ENCODE assay signal across 11 cellular contexts in the genomic region with DNA sequence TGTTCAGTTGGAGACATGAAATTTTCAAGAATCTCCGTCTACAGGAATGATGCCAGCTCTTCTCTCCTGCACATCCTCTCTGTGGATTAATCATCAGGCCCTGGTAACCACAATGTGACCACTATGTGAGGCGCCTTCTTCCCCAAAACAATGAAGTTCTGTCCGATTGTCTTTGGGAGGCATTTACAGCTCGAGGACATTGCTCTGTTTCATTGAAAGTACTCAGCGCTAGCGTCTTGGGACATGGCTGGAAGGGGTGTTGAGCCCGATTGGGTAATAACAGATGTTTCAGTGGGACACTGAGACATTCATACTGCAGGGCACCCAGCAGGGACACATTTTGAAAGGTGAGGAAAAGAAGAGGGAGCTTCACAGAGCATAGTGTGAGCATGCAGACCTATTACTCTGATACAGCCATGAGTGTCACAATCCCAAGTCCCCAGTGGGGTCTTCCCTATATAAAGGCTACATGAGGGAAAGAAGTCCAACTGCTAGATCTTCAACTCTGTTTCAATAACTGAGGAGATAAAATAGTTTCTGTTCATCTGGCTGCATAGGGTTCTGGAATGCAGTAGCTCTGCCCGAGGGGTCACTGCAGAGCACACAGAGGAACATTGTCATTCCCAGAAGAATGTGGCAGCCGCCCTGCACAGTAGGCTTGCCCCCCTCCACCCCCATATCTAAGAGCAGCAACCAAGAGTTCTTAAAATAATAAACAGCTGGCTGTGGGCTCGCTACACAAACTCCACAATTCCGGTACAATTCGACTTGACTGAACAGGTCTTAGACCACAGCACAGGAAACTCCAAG.
DNase-seq lines count a peak whose midpoint lies in the region; ATAC-seq, FAIRE-seq and TF ChIP-seq lines count a peak whose summit lies in the region.
"Had no signal": no experiment of that assay in that cellular context is flagged by ENCODE, and none has a peak within 500 bp of the region (broad histone marks: within the 10 kb centered on the region; RNA-seq: fewer than 3 reads in every experiment).

No MANE protein-coding gene starts in this region.

- H4K20me1 ChIP-seq in HepG2 (ENCODE audit: insufficient read depth, low read length): no peaks in the 10 kb centered on the region

- CTCF ChIA-PET in HepG2 (lab: Yijun Ruan, JAX; ENCODE audit: low intra/inter-chr PET ratio, low total read pairs): no interaction called here

- in situ Hi-C loops in HepG2 (cut with HindIII; ENCODE audit: extremely low pct_ligation_motif_present, low pct_unique_long_range_greater_than_20kb): no loop called here

- H3K4me1 ChIP-seq in HepG2 (ENCODE audit: insufficient read depth, low read length): peaks cover 27% of the 10 kb centered on the region
- no peaks in the 10 kb centered on the region for H3K4me1 ChIP-seq in right lobe of liver
- H3K4me1 ChIP-seq: upper lobe of left lung had no signal

- H3K36me3 ChIP-seq in HepG2 (replicated peaks in 1 of 2; ENCODE audit: control insufficient read depth in 1 of 2, insufficient read depth in 2 of 2, low read length in 2 of 2): no peaks in the 10 kb centered on the region
- H3K36me3 ChIP-seq in right lobe of liver: no peaks in the 10 kb centered on the region
- H3K36me3 ChIP-seq: upper lobe of left lung had no signal

- H3K4me3 ChIP-seq in HepG2 (replicated peaks in 1 of 3; ENCODE audit: insufficient read depth in 1 of 3, low read depth in 2 of 3, low read length in 3 of 3): no peak overlapping the region
- H3K4me3 ChIP-seq in right lobe of liver: no peak overlapping the region
- peak overlapping the region in 1 of 2 donors; percentile 16 for H3K4me3 ChIP-seq in cardiac fibroblast (replicated peaks in 1 of 2; ENCODE audit: low read depth in 2 of 2, low read length in 2 of 2)
- H3K4me3 ChIP-seq: upper lobe of left lung had no signal

- DNase-seq in HepG2 (ENCODE audit: low spot score) (peak; percentile 26), right lobe of liver (no peak), cardiac fibroblast (ENCODE audit: low read depth in 2 of 2) (peak; percentile 84 to 96), iris pigment epithelial cell (ENCODE audit: low read depth) (peak; percentile 85), GDM1 (lab: John Stamatoyannopoulos, UW) (no peak), GM10266 (ENCODE audit: extremely low spot score) (no peak)
- DNase-seq: T-cell, upper lobe of left lung had no signal

- 24% methylated on average over 12 of the region's 12 CpGs for WGBS in HepG2 (ENCODE audit: low lambda C conversion rate)
- WGBS in right lobe of liver (ENCODE audit: insufficient coverage, low coverage, low lambda C conversion rate, missing lambda C conversion rate): 36% methylated on average over 5 of the region's 12 CpGs

- no peak overlapping the region for H3K9ac ChIP-seq in HepG2 (ENCODE audit: insufficient read depth, low read depth, low read length)

- H3K27ac ChIP-seq in HepG2 (ENCODE audit: extremely low read length, insufficient read depth, low read length) (no peak overlapping the region), right lobe of liver (no peak overlapping the region)

- peak; percentile 21 for FAIRE-seq in HepG2 (lab: Jason Lieb, UNC)
- FAIRE-seq: islet of Langerhans had no signal

- no peaks in the 10 kb centered on the region for H3K27me3 ChIP-seq in HepG2 (ENCODE audit: control insufficient read depth in 1 of 2, insufficient read depth in 2 of 2, low read length in 2 of 2)
- no peaks in the 10 kb centered on the region for H3K27me3 ChIP-seq in right lobe of liver
- H3K27me3 ChIP-seq: upper lobe of left lung had no signal

- no peak for TF ChIP-seq RAD21 in HepG2 (CRISPR knock-in tag; IDR thresholded peaks at IDR 0.05)

- H2AFZ ChIP-seq in HepG2 (ENCODE audit: low read length): no peak overlapping the region

- BruUV-seq in HepG2 (replicated peaks; lab: Mats Ljungman, UMichigan): no TSS peak

- H3K79me2 ChIP-seq in HepG2 (ENCODE audit: insufficient read depth, low read length): no peaks in the 10 kb centered on the region

- POLR2A ChIA-PET in HepG2 (lab: Yijun Ruan, JAX): no interaction called here

- no peaks in the 10 kb centered on the region for H3K9me3 ChIP-seq in HepG2 (ENCODE audit: low read length)
- H3K9me3 ChIP-seq in right lobe of liver: no peaks in the 10 kb centered on the region
- H3K9me3 ChIP-seq: upper lobe of left lung had no signal

- H3K4me2 ChIP-seq in HepG2 (ENCODE audit: low read depth, low read length): peak overlapping the region; percentile 9; the same call in 1 of the 2 replicates

- intact Hi-C loops in HepG2 (cut with micrococcal nuclease; ENCODE audit: unreplicated experiment) (loop anchor here (1.0 to 5.0 kb wide), 2 partner anchors 18 to 99 kb away; no protein-coding TSS in a partner anchor), right lobe of liver (cut with DNase I) (no loop called here)

- ATAC-seq in HepG2 (peak; percentile 65), right lobe of liver (no peak), GM18868 (IDR thresholded peaks at IDR 0.05; ENCODE audit: unreplicated experiment) (no peak), HG02759 (IDR thresholded peaks at IDR 0.05; ENCODE audit: unreplicated experiment) (no peak)
- ATAC-seq: T-cell had no signal

- TF ChIP-seq EP300 in HepG2 (IDR thresholded peaks at IDR 0.05; ENCODE audit: low read depth in 2 of 2, low read length in 2 of 2) (no peak), HepG2 (CRISPR knock-in tag; IDR thresholded peaks at IDR 0.05; ENCODE audit: borderline replicate concordance) (no peak)

- TF ChIP-seq CTCF in HepG2 (CRISPR knock-in tag; IDR thresholded peaks at IDR 0.05) (no peak), right lobe of liver (IDR thresholded peaks at IDR 0.05) (no peak), cardiac fibroblast (IDR thresholded peaks at IDR 0.05; ENCODE audit: low read depth, low read length) (peak; percentile 4), GM10266 (IDR thresholded peaks at IDR 0.05; ENCODE audit: control insufficient read depth, insufficient read depth, low read depth, missing control alignments) (no peak)

- no peak for TF ChIP-seq POLR2A in HepG2 (IDR thresholded peaks at IDR 0.05; ENCODE audit: insufficient read depth in 1 of 2, low read depth in 2 of 2, low read length in 2 of 2)
- no peak for TF ChIP-seq POLR2A in right lobe of liver (IDR thresholded peaks at IDR 0.05)

TF ChIP-seq in HepG2, 621 proteins besides CTCF, POLR2A, EP300 and RAD21 (continues in another document):
- TF ChIP-seq ATM (IDR thresholded peaks at IDR 0.05; ENCODE audit: borderline replicate concordance) (no peak), ZNF703 (CRISPR knock-in tag; IDR thresholded peaks at IDR 0.05; ENCODE audit: borderline replicate concordance) (no peak), CEBPB (IDR thresholded peaks at IDR 0.05; ENCODE audit: borderline replicate concordance, low read depth, low read length) (peak; percentile 26; the same call in 1 of the 2 replicates), ZNF615 (CRISPR knock-in tag; IDR thresholded peaks at IDR 0.05; ENCODE audit: borderline replicate concordance) (no peak), ZFP36L1 (CRISPR knock-in tag; IDR thresholded peaks at IDR 0.05) (no peak), GABPA (IDR thresholded peaks at IDR 0.05; ENCODE audit: low read depth, low read length) (no peak), GABPA (CRISPR knock-in tag; IDR thresholded peaks at IDR 0.05; ENCODE audit: low read depth) (no peak), ZNF530 (CRISPR knock-in tag; IDR thresholded peaks at IDR 0.05; ENCODE audit: low read depth) (no peak), ZNF891 (CRISPR knock-in tag; IDR thresholded peaks at IDR 0.05) (no peak), SOX13 (IDR thresholded peaks at IDR 0.05) (no peak), SOX13 (CRISPR knock-in tag; conservative IDR thresholded peaks at IDR 0.05 in 1 of 2, IDR thresholded peaks at IDR 0.05 in 1 of 2) (0 out of 4 replicates have a peak, but pooled peaks of 1 of the 2 experiments have one; percentile 19)
- TF ChIP-seq, protein P1, sequence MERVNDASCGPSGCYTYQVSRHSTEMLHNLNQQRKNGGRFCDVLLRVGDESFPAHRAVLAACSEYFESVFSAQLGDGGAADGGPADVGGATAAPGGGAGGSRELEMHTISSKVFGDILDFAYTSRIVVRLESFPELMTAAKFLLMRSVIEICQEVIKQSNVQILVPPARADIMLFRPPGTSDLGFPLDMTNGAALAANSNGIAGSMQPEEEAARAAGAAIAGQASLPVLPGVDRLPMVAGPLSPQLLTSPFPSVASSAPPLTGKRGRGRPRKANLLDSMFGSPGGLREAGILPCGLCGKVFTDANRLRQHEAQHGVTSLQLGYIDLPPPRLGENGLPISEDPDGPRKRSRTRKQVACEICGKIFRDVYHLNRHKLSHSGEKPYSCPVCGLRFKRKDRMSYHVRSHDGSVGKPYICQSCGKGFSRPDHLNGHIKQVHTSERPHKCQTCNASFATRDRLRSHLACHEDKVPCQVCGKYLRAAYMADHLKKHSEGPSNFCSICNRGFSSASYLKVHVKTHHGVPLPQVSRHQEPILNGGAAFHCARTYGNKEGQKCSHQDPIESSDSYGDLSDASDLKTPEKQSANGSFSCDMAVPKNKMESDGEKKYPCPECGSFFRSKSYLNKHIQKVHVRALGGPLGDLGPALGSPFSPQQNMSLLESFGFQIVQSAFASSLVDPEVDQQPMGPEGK (CRISPR knock-in tag; IDR thresholded peaks at IDR 0.05): peak; percentile 42; the same call in 1 of the 2 replicates
- TF ChIP-seq, protein P2, sequence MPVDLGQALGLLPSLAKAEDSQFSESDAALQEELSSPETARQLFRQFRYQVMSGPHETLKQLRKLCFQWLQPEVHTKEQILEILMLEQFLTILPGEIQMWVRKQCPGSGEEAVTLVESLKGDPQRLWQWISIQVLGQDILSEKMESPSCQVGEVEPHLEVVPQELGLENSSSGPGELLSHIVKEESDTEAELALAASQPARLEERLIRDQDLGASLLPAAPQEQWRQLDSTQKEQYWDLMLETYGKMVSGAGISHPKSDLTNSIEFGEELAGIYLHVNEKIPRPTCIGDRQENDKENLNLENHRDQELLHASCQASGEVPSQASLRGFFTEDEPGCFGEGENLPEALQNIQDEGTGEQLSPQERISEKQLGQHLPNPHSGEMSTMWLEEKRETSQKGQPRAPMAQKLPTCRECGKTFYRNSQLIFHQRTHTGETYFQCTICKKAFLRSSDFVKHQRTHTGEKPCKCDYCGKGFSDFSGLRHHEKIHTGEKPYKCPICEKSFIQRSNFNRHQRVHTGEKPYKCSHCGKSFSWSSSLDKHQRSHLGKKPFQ (CRISPR knock-in tag; IDR thresholded peaks at IDR 0.05; ENCODE audit: insufficient replicate concordance): no peak
- TF ChIP-seq, protein P3, sequence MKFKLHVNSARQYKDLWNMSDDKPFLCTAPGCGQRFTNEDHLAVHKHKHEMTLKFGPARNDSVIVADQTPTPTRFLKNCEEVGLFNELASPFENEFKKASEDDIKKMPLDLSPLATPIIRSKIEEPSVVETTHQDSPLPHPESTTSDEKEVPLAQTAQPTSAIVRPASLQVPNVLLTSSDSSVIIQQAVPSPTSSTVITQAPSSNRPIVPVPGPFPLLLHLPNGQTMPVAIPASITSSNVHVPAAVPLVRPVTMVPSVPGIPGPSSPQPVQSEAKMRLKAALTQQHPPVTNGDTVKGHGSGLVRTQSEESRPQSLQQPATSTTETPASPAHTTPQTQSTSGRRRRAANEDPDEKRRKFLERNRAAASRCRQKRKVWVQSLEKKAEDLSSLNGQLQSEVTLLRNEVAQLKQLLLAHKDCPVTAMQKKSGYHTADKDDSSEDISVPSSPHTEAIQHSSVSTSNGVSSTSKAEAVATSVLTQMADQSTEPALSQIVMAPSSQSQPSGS (CRISPR knock-in tag; IDR thresholded peaks at IDR 0.05): no peak

Comparison
In these comparisons a context has a peak if more than half of its experiments do, and no peak if none do; other contexts are left out.
1. DNase-seq: peak in HepG2 (single experiment), cardiac fibroblast (2 of 2) and iris pigment epithelial cell (single experiment); none in right lobe of liver (0 of 3), GDM1 (single experiment) and GM10266 (single experiment).